Comparison of ENCODE assay signal across 25 cellular contexts in genomic region chr6:98875375-98875774, GRCh38. TPM values are rescaled to one million over a fixed set of nuclear protein-coding genes. Genes with fewer than 3 reads are reported as not detected.
DNase-seq lines count a peak whose midpoint lies in the region; ATAC-seq, FAIRE-seq and TF ChIP-seq lines count a peak whose summit lies in the region.
"Had no signal": no experiment of that assay in that cellular context is flagged by ENCODE, and none has a peak within 500 bp of the region (broad histone marks: within the 10 kb centered on the region; RNA-seq: fewer than 3 reads in every experiment).

No MANE protein-coding gene starts in this region.

- no peak overlapping the region for H3K9ac ChIP-seq in mammary epithelial cell (ENCODE audit: insufficient read depth, low read length)
- H3K9ac ChIP-seq: GM23248 had no signal

- no peak for FAIRE-seq in frontal cortex (lab: Jason Lieb, UNC)
- FAIRE-seq: G401.6, GM12892 had no signal

- no peak for ATAC-seq in GM21367 (IDR thresholded peaks at IDR 0.05; ENCODE audit: unreplicated experiment)

- no peak overlapping the region for H2AFZ ChIP-seq in mammary epithelial cell (ENCODE audit: low read depth, low read length)
- H2AFZ ChIP-seq: GM23248 had no signal

- TF ChIP-seq POLR2A in adrenal gland (IDR thresholded peaks at IDR 0.05): no peak

- H3K9me3 ChIP-seq in mammary epithelial cell (replicated peaks; ENCODE audit: insufficient read depth, low read length) (no peaks in the 10 kb centered on the region), adrenal gland (replicated peaks in 1 of 3) (no peaks in the 10 kb centered on the region)
- H3K9me3 ChIP-seq: HAP-1, Peyer's patch had no signal

- intact Hi-C loops in MCF 10A (cut with micrococcal nuclease): no loop called here
- intact Hi-C loops in mammary epithelial cell (cut with micrococcal nuclease): no loop called here
- intact Hi-C loops in adrenal gland (cut with DNase I): no loop called here

- TF ChIP-seq CTCF in MCF 10A (IDR thresholded peaks at IDR 0.05; ENCODE audit: unreplicated experiment) (no peak), mammary epithelial cell (conservative IDR thresholded peaks at IDR 0.05 in 1 of 2, IDR thresholded peaks at IDR 0.05 in 1 of 2; ENCODE audit: extremely low read depth in 1 of 2, insufficient read depth in 1 of 2, low read depth in 1 of 2, low read length in 2 of 2) (no peak), adrenal gland (IDR thresholded peaks at IDR 0.05) (no peak)

- BruUV-seq in MCF 10A (replicated peaks; lab: Mats Ljungman, UMichigan): no TSS peak
- BruUV-seq in mammary epithelial cell (replicated peaks; lab: Mats Ljungman, UMichigan): no TSS peak

- no peak overlapping the region for H3K4me3 ChIP-seq in mammary epithelial cell (replicated peaks in 1 of 3; ENCODE audit: insufficient read depth in 1 of 3, low read depth in 2 of 3, low read length in 3 of 3)
- H3K4me3 ChIP-seq in adrenal gland: no peak overlapping the region
- H3K4me3 ChIP-seq: GM23248, HAP-1, Peyer's patch had no signal

- H3K27me3 Mint-ChIP-seq in MCF 10A (ENCODE audit: insufficient read depth, unreplicated experiment): no peaks in the 10 kb centered on the region
- H3K27me3 Mint-ChIP-seq: CD8-positive, alpha-beta memory T cell; IgD-negative memory B cell had no signal

- DNase-seq in MCF 10A (ENCODE audit: unreplicated experiment) (no peak), mammary epithelial cell (no peak), adrenal gland (peak; percentile 56 to 83 (median 80)), medulla oblongata (ENCODE audit: extremely low spot score) (peak; percentile 35), putamen (ENCODE audit: low spot score) (peak; percentile 17), frontal cortex (ENCODE audit: low spot score in 2 of 2) (no peak), SHP77 (lab: John Stamatoyannopoulos, UW) (no peak)
- DNase-seq: AML-193; Calu3; CD8-positive, alpha-beta memory T cell; DMS153; GM23248; NCI-H1417; NCI-H187; NCI-H446; NCI-H526; Peyer's patch had no signal

- H3K4me1 ChIP-seq in mammary epithelial cell (ENCODE audit: insufficient read depth, low read length) (no peaks in the 10 kb centered on the region), adrenal gland (replicated peaks in 1 of 2) (peaks cover 0 to 12% of the 10 kb centered on the region in 2 donors)
- H3K4me1 ChIP-seq: HAP-1, Peyer's patch had no signal

- H3K4me1 Mint-ChIP-seq in MCF 10A (ENCODE audit: insufficient read depth, unreplicated experiment): no peaks in the 10 kb centered on the region
- H3K4me1 Mint-ChIP-seq: IgD-negative memory B cell had no signal

- no peaks in the 10 kb centered on the region for H3K9me3 Mint-ChIP-seq in MCF 10A (ENCODE audit: unreplicated experiment)
- H3K9me3 Mint-ChIP-seq: CD8-positive, alpha-beta memory T cell had no signal

- H3K4me3 Mint-ChIP-seq in MCF 10A (ENCODE audit: unreplicated experiment): no peak overlapping the region
- H3K4me3 Mint-ChIP-seq: CD8-positive, alpha-beta memory T cell; IgD-negative memory B cell had no signal

- CTCF ChIA-PET in MCF 10A (lab: Yijun Ruan, JAX) (no interaction called here), mammary epithelial cell (lab: Charles Lee; ENCODE audit: low non-redundant PET) (no interaction called here)

- H3K27ac Mint-ChIP-seq in MCF 10A (ENCODE audit: low read depth, unreplicated experiment): peak overlapping the region; percentile 39
- H3K27ac Mint-ChIP-seq: CD8-positive, alpha-beta memory T cell; IgD-negative memory B cell had no signal

- dilution Hi-C loops in mammary epithelial cell (cut with HindIII; ENCODE audit: low sequenced_read_pairs): no loop called here

- H3K79me2 ChIP-seq in mammary epithelial cell (ENCODE audit: insufficient read depth, low read length): no peaks in the 10 kb centered on the region

- POLR2A ChIA-PET in MCF 10A (lab: Yijun Ruan, JAX): no interaction called here

- no peaks in the 10 kb centered on the region for H4K20me1 ChIP-seq in mammary epithelial cell (ENCODE audit: insufficient read depth, low read length)

- H3K36me3 ChIP-seq in mammary epithelial cell (ENCODE audit: insufficient read depth, low read length): peaks cover 3% of the 10 kb centered on the region
- H3K36me3 ChIP-seq in adrenal gland (replicated peaks in 1 of 2): no peaks in the 10 kb centered on the region
- H3K36me3 ChIP-seq: HAP-1, Peyer's patch had no signal

- 92% methylated on average over 2 of the region's 2 CpGs for WGBS in mammary epithelial cell (ENCODE audit: low coverage, missing lambda C conversion rate)
- 47 to 50% (median 48%) methylated on average over 2 of the region's 2 CpGs for WGBS in adrenal gland, 4 donors

- no peak overlapping the region for H3K4me2 ChIP-seq in mammary epithelial cell (ENCODE audit: insufficient read depth, low read depth, low read length)

- peaks cover 27% of the 10 kb centered on the region for H3K36me3 Mint-ChIP-seq in MCF 10A (ENCODE audit: insufficient read depth, unreplicated experiment)

- in situ Hi-C loops in mammary epithelial cell (cut with MboI; ENCODE audit: low sequenced_read_pairs in 2 of 2): no loop called here

- H3K27me3 ChIP-seq in mammary epithelial cell (ENCODE audit: insufficient read depth, low read length) (no peaks in the 10 kb centered on the region), adrenal gland (no peaks in the 10 kb centered on the region)
- H3K27me3 ChIP-seq: Peyer's patch had no signal

- H3K27ac ChIP-seq in mammary epithelial cell (ENCODE audit: insufficient read depth, low read depth, low read length) (no peak overlapping the region), adrenal gland (no peak overlapping the region)
- H3K27ac ChIP-seq: 22Rv1, C4-2B, GM23248, Peyer's patch had no signal

RNA-seq across cellular contexts. Expression of gene POU3F2, which starts 41.0 kb away (rescaled TPM):
- total RNA-seq in MCF 10A (2022): not detected in 2 replicates
- not detected for total RNA-seq in mammary epithelial cell
- not detected for polyA plus RNA-seq in mammary epithelial cell
- not detected for polyA minus RNA-seq in mammary epithelial cell
- total RNA-seq in adrenal gland: under 1 TPM in 2 of 8 donors, not detected in 6; 0.07 to 0.11 TPM
- polyA plus RNA-seq in adrenal gland: under 1 TPM in 2 of 3 donors, not detected in 1; 0.03 to 0.04 TPM
- total RNA-seq in frontal cortex: 142 TPM
- total RNA-seq: Calu3; CD8-positive, alpha-beta memory T cell; GM23248; OCI-LY7; Peyer's patch had no signal
- polyA plus RNA-seq: CD8-positive, alpha-beta memory T cell; IgD-negative memory B cell had no signal

Comparison
In these comparisons a context has a peak if more than half of its experiments do, and no peak if none do; other contexts are left out.
1. DNase-seq: peak in adrenal gland (7 of 7), medulla oblongata (single experiment) and putamen (single experiment); none in MCF 10A (single experiment), mammary epithelial cell (single experiment), frontal cortex (0 of 2) and SHP77 (0 of 2).
2. RNA of gene POU3F2, which starts 41.0 kb away (total RNA-seq): 142 TPM in frontal cortex (single experiment); not detected in MCF 10A, not detected in mammary epithelial cell and 0.07 to 0.11 TPM in adrenal gland; every median in the first group is over 100 times any median in the second.